Comparison of ENCODE assay signal across 2 cellular contexts in the genomic region with DNA sequence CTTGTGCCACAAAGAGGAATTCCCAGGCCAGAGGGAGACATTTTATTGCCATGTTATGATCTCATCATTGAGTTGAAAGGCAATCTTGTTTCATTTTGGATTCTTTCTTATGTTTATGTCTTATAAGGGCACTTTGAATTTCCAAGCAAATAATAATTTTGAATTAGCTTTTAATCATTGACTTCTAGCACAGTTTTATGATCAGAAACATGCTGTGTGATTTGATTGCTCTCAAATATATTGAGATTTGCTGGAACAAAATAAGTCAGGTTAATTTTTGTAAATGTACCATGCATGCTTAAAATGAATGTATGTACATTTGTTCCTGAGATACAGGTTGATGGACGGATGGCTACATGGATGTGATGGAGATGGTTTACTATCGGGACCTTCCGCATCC. TPM values are rescaled to one million over a fixed set of nuclear protein-coding genes. Genes with fewer than 3 reads are reported as not detected.
"Had no signal": no experiment of that assay in that cellular context is flagged by ENCODE, and none has a peak within 500 bp of the region (broad histone marks: within the 10 kb centered on the region; RNA-seq: fewer than 3 reads in every experiment).

A gene (plus strand): TSS at position 301 of the 400 bp plus-strand sequence. CDS start 105 bp downstream, outside the sequence.

RNA-seq across cellular contexts. Expression of the gene that starts here (rescaled TPM):
- total RNA-seq: epithelial cell of proximal tubule, mononuclear cell had no signal
